In genomic region chr17:36553459-36553858, GRCh38 we compare ENCODE assay signal across 16 cellular contexts. TPM values are rescaled to one million over a fixed set of nuclear protein-coding genes. Genes with fewer than 3 reads are reported as not detected.
DNase-seq lines count a peak whose midpoint lies in the region; TF ChIP-seq lines count a peak whose summit lies in the region.
"Had no signal": no experiment of that assay in that cellular context is flagged by ENCODE, and none has a peak within 500 bp of the region (broad histone marks: within the 10 kb centered on the region; RNA-seq: fewer than 3 reads in every experiment).

No MANE protein-coding gene starts in this region.

- intact Hi-C loops in activated T-helper 1 cell treated with anti-CD3 and anti-CD28 coated beads, Interleukin-12 subunit alpha, Interleukin-12 subunit beta, Interleukin-2, Interleukin-4 antibody, amounts not matched to agents 30 ng/mL and 10 ng/mL and 1 ng/mL, durations not matched to agents 14 hours and 24 hours and 36 hours (cut with micrococcal nuclease), result loop anchor here (2.0 kb wide), 1 partner anchor 13 kb away; no protein-coding TSS in a partner anchor

- no peaks in the 10 kb centered on the region for H3K27me3 Mint-ChIP-seq in activated naive CD4-positive, alpha-beta T cell treated with anti-CD3 and anti-CD28 coated beads, Interleukin-2, amount 10 ng/mL, durations not matched to agents 7 days and 5 days
- H3K27me3 Mint-ChIP-seq in activated T-helper 1 cell treated with anti-CD3 and anti-CD28 coated beads, Interleukin-12 subunit alpha, Interleukin-12 subunit beta, Interleukin-2, Interleukin-4 antibody, amounts not matched to agents 30 ng/mL and 10 ng/mL and 1 ng/mL, durations not matched to agents 14 hours and 24 hours and 36 hours (ENCODE audit: insufficient read depth), result no peaks in the 10 kb centered on the region
- H3K27me3 Mint-ChIP-seq: effector memory CD8-positive, alpha-beta T cell had no signal

- H3K36me3 ChIP-seq in smooth muscle cell (ENCODE audit: low read depth), result peaks cover 10% of the 10 kb centered on the region

- H3K9me3 Mint-ChIP-seq in activated naive CD4-positive, alpha-beta T cell treated with anti-CD3 and anti-CD28 coated beads, Interleukin-2, amount 10 ng/mL, durations not matched to agents 7 days and 5 days, result no peaks in the 10 kb centered on the region
- H3K9me3 Mint-ChIP-seq in activated T-helper 1 cell treated with anti-CD3 and anti-CD28 coated beads, Interleukin-12 subunit alpha, Interleukin-12 subunit beta, Interleukin-2, Interleukin-4 antibody, amounts not matched to agents 30 ng/mL and 10 ng/mL and 1 ng/mL, durations not matched to agents 14 hours and 24 hours and 36 hours, result no peaks in the 10 kb centered on the region
- H3K9me3 Mint-ChIP-seq: effector memory CD8-positive, alpha-beta T cell had no signal

- no peaks in the 10 kb centered on the region for H3K4me1 ChIP-seq in smooth muscle cell (ENCODE audit: low read depth)

- no peak for TF ChIP-seq CTCF in smooth muscle cell (IDR thresholded peaks at IDR 0.05; ENCODE audit: borderline replicate concordance, insufficient read depth, poor library complexity, severe bottlenecking)
- TF ChIP-seq CTCF in GM13977 (IDR thresholded peaks at IDR 0.05; ENCODE audit: extremely low read depth, insufficient read depth, missing control alignments), result no peak

- no peak overlapping the region for H3K4me3 Mint-ChIP-seq in activated naive CD4-positive, alpha-beta T cell treated with anti-CD3 and anti-CD28 coated beads, Interleukin-2, amount 10 ng/mL, durations not matched to agents 7 days and 5 days
- H3K4me3 Mint-ChIP-seq in activated T-helper 1 cell treated with anti-CD3 and anti-CD28 coated beads, Interleukin-12 subunit alpha, Interleukin-12 subunit beta, Interleukin-2, Interleukin-4 antibody, amounts not matched to agents 30 ng/mL and 10 ng/mL and 1 ng/mL, durations not matched to agents 14 hours and 24 hours and 36 hours, result peak overlapping the region; percentile 6

- H4K20me1 ChIP-seq in smooth muscle cell (ENCODE audit: low read depth), result peaks cover 95% of the 10 kb centered on the region

- no peaks in the 10 kb centered on the region for H3K9me3 ChIP-seq in smooth muscle cell (replicated peaks; ENCODE audit: low read depth)
- H3K9me3 ChIP-seq: ascending aorta had no signal

- DNase-seq in activated naive CD4-positive, alpha-beta T cell treated with anti-CD3 and anti-CD28 coated beads, Interleukin-2, amount 10 ng/mL, durations not matched to agents 7 days and 5 days, result no peak
- no peak for DNase-seq in activated naive CD4-positive, alpha-beta T cell treated with anti-CD3 and anti-CD28 coated beads, Interleukin-2, amount 50 U/mL, for 16 hours
- DNase-seq in activated T-helper 1 cell treated with anti-CD3 and anti-CD28 coated beads, Interleukin-12 subunit alpha, Interleukin-12 subunit beta, Interleukin-2, Interleukin-4 antibody, amounts not matched to agents 30 ng/mL and 10 ng/mL and 1 ng/mL, durations not matched to agents 14 hours and 24 hours and 36 hours (ENCODE audit: low spot score), result no peak
- DNase-seq in smooth muscle cell (lab: John Stamatoyannopoulos, UW; ENCODE audit: unreplicated experiment) (no peak), NCI-H2107 treated with DMSO at 0.1 percent for 48 hours (lab: John Stamatoyannopoulos, UW; ENCODE audit: unreplicated experiment) (no peak), GM13977 (ENCODE audit: low spot score) (no peak)
- DNase-seq: activated CD4-positive, CD25-positive, alpha-beta regulatory T cell treated with anti-CD3 and anti-CD28 coated beads, Interleukin-2, amount 50 U/mL, for 72 hours; effector memory CD8-positive, alpha-beta T cell; HCEC 1CT; KG1; NCI-H1048; NCI-H2081 treated with DMSO at 0.1 percent for 48 hours; NCI-H526; SHP77; stimulated activated CD4-positive, alpha-beta T cell treated with anti-CD3 and anti-CD28 coated beads, Interleukin-4, amount 100 ng/mL, for 24 hours had no signal

- peak overlapping the region; percentile 42 for H3K27ac ChIP-seq in smooth muscle cell (ENCODE audit: low read depth)
- H3K27ac ChIP-seq: ascending aorta had no signal

- peaks cover 51% of the 10 kb centered on the region for H3K36me3 Mint-ChIP-seq in activated naive CD4-positive, alpha-beta T cell treated with anti-CD3 and anti-CD28 coated beads, Interleukin-2, amount 10 ng/mL, durations not matched to agents 7 days and 5 days
- H3K36me3 Mint-ChIP-seq in activated T-helper 1 cell treated with anti-CD3 and anti-CD28 coated beads, Interleukin-12 subunit alpha, Interleukin-12 subunit beta, Interleukin-2, Interleukin-4 antibody, amounts not matched to agents 30 ng/mL and 10 ng/mL and 1 ng/mL, durations not matched to agents 14 hours and 24 hours and 36 hours (ENCODE audit: low read depth), result peaks cover 27% of the 10 kb centered on the region

- peaks cover 60% of the 10 kb centered on the region for H3K4me1 Mint-ChIP-seq in activated naive CD4-positive, alpha-beta T cell treated with anti-CD3 and anti-CD28 coated beads, Interleukin-2, amount 10 ng/mL, durations not matched to agents 7 days and 5 days
- peaks cover 41% of the 10 kb centered on the region for H3K4me1 Mint-ChIP-seq in activated T-helper 1 cell treated with anti-CD3 and anti-CD28 coated beads, Interleukin-12 subunit alpha, Interleukin-12 subunit beta, Interleukin-2, Interleukin-4 antibody, amounts not matched to agents 30 ng/mL and 10 ng/mL and 1 ng/mL, durations not matched to agents 14 hours and 24 hours and 36 hours (ENCODE audit: low read depth)

- no peak overlapping the region for H2AFZ ChIP-seq in smooth muscle cell (ENCODE audit: low read depth)

- H3K27me3 ChIP-seq in smooth muscle cell (ENCODE audit: low read depth), result no peaks in the 10 kb centered on the region
- H3K27me3 ChIP-seq: ascending aorta had no signal

- peaks cover 4% of the 10 kb centered on the region for H3F3A ChIP-seq in smooth muscle cell (ENCODE audit: low read depth)

- no peak overlapping the region for H3K4me2 ChIP-seq in smooth muscle cell

- no peak overlapping the region for H3K4me3 ChIP-seq in smooth muscle cell
- H3K4me3 ChIP-seq: ascending aorta had no signal

- peak overlapping the region; percentile 72 for H3K27ac Mint-ChIP-seq in activated naive CD4-positive, alpha-beta T cell treated with anti-CD3 and anti-CD28 coated beads, Interleukin-2, amount 10 ng/mL, durations not matched to agents 7 days and 5 days
- H3K27ac Mint-ChIP-seq in activated T-helper 1 cell treated with anti-CD3 and anti-CD28 coated beads, Interleukin-12 subunit alpha, Interleukin-12 subunit beta, Interleukin-2, Interleukin-4 antibody, amounts not matched to agents 30 ng/mL and 10 ng/mL and 1 ng/mL, durations not matched to agents 14 hours and 24 hours and 36 hours, result no peak overlapping the region

- in situ Hi-C loops in GM13977 (cut with MboI; ENCODE audit: low pct_unique_long_range_greater_than_20kb, low sequenced_read_pairs, unreplicated experiment), result no loop called here

- whole genome bisulfite sequencing in smooth muscle cell (ENCODE audit: low lambda C conversion rate), result 94% methylated on average over 3 of the region's 3 CpGs

- CTCF ChIA-PET in activated naive CD4-positive, alpha-beta T cell treated with anti-CD3 and anti-CD28 coated beads, Interleukin-2, amount 10 ng/mL, durations not matched to agents 7 days and 5 days (lab: Charles Lee), result no interaction called here

- H3K79me2 ChIP-seq in smooth muscle cell (ENCODE audit: low read depth), result peaks cover 94% of the 10 kb centered on the region

- H3K9ac ChIP-seq in smooth muscle cell (ENCODE audit: low read depth), result peak overlapping the region; percentile 13

RNA-seq across cellular contexts. Expression of gene GGNBP2, which starts 8.7 kb away (rescaled TPM):
- total RNA-seq in activated T-helper 1 cell treated with anti-CD3 and anti-CD28 coated beads, Interleukin-12 subunit alpha, Interleukin-12 subunit beta, Interleukin-2, Interleukin-4 antibody, amounts not matched to agents 30 ng/mL and 10 ng/mL and 1 ng/mL, durations not matched to agents 14 hours and 24 hours and 36 hours, result 77.1 and 80.9 TPM in 2 replicates
- 56.6 and 61.8 TPM in 2 replicates for total RNA-seq in smooth muscle cell
- 54.4 and 68.8 TPM in 2 replicates for polyA plus RNA-seq in smooth muscle cell

RNA-seq across cellular contexts. Expression of gene PIGW, which starts 18.7 kb away (rescaled TPM):
- total RNA-seq in activated T-helper 1 cell treated with anti-CD3 and anti-CD28 coated beads, Interleukin-12 subunit alpha, Interleukin-12 subunit beta, Interleukin-2, Interleukin-4 antibody, amounts not matched to agents 30 ng/mL and 10 ng/mL and 1 ng/mL, durations not matched to agents 14 hours and 24 hours and 36 hours, result 29.4 and 30.8 TPM in 2 replicates
- total RNA-seq in smooth muscle cell, result 2.3 and 3.4 TPM in 2 replicates
- polyA plus RNA-seq in smooth muscle cell, result 4.5 TPM in 2 replicates

RNA-seq across cellular contexts. Expression of gene MYO19, which starts 18.8 kb away (rescaled TPM):
- total RNA-seq in activated T-helper 1 cell treated with anti-CD3 and anti-CD28 coated beads, Interleukin-12 subunit alpha, Interleukin-12 subunit beta, Interleukin-2, Interleukin-4 antibody, amounts not matched to agents 30 ng/mL and 10 ng/mL and 1 ng/mL, durations not matched to agents 14 hours and 24 hours and 36 hours, result 159 and 165 TPM in 2 replicates
- 32.8 and 34.8 TPM in 2 replicates for total RNA-seq in smooth muscle cell
- polyA plus RNA-seq in smooth muscle cell, result 20.4 and 27.9 TPM in 2 replicates

RNA-seq across cellular contexts. Expression of gene DHRS11, which starts 38.2 kb away (rescaled TPM):
- 15.9 and 16.4 TPM in 2 replicates for total RNA-seq in activated T-helper 1 cell treated with anti-CD3 and anti-CD28 coated beads, Interleukin-12 subunit alpha, Interleukin-12 subunit beta, Interleukin-2, Interleukin-4 antibody, amounts not matched to agents 30 ng/mL and 10 ng/mL and 1 ng/mL, durations not matched to agents 14 hours and 24 hours and 36 hours
- total RNA-seq in smooth muscle cell, result 2.9 and 3.1 TPM in 2 replicates
- 9.4 and 12.2 TPM in 2 replicates for polyA plus RNA-seq in smooth muscle cell

RNA-seq across cellular contexts. Expression of gene MRM1, which starts 47.9 kb away (rescaled TPM):
- total RNA-seq in activated T-helper 1 cell treated with anti-CD3 and anti-CD28 coated beads, Interleukin-12 subunit alpha, Interleukin-12 subunit beta, Interleukin-2, Interleukin-4 antibody, amounts not matched to agents 30 ng/mL and 10 ng/mL and 1 ng/mL, durations not matched to agents 14 hours and 24 hours and 36 hours, result 21.0 and 22.7 TPM in 2 replicates
- 1.7 and 2.9 TPM in 2 replicates for total RNA-seq in smooth muscle cell
- 2.2 and 2.8 TPM in 2 replicates for polyA plus RNA-seq in smooth muscle cell
- total RNA-seq: ascending aorta had no signal
